ENCODE assay signal across 8 cellular contexts in genomic region chr12:31659087-31659942, GRCh38. TPM values are rescaled to one million over a fixed set of nuclear protein-coding genes. Genes with fewer than 3 reads are reported as not detected.
DNase-seq lines count a peak whose midpoint lies in the region; ATAC-seq and TF ChIP-seq lines count a peak whose summit lies in the region.

A gene with protein sequence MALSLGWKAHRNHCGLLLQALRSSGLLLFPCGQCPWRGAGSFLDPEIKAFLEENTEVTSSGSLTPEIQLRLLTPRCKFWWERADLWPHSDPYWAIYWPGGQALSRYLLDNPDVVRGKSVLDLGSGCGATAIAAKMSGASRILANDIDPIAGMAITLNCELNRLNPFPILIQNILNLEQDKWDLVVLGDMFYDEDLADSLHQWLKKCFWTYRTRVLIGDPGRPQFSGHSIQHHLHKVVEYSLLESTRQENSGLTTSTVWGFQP (plus strand): TSS chr12:31659688. CDS start chr12:31661954, 2,266 bp downstream.

- H3K4me1 ChIP-seq in DND-41 (ENCODE audit: insufficient read depth, low read length) (peaks cover 22% of the 10 kb centered on the region), KMS-11 (ENCODE audit: low read depth, poor library complexity, severe bottlenecking) (peaks cover 19% of the 10 kb centered on the region), Peyer's patch (no peaks in the 10 kb centered on the region)

- peaks cover 17 to 31% (median 23%) of the 10 kb centered on the region in 3 donors for H3K4me1 Mint-ChIP-seq in naive B cell
- peaks cover 20% of the 10 kb centered on the region for H3K4me1 Mint-ChIP-seq in stimulated activated memory B cell treated with anti-CD40 and anti-IgM and Interleukin-4, amounts not matched to agents 10 μg/mL and 1 μg/mL and 100 μg/mL, for 72 hours

- H3K9ac ChIP-seq in DND-41 (ENCODE audit: low read depth, low read length) (peak within 1 kb of the TSS; percentile 64), KMS-11 (peak within 1 kb of the TSS; percentile 84)

- peak within 1 kb of the TSS; percentile 82 to 97 (median 95) for H3K4me3 Mint-ChIP-seq in naive B cell
- peak within 1 kb of the TSS; percentile 98 for H3K4me3 Mint-ChIP-seq in stimulated activated memory B cell treated with anti-CD40 and anti-IgM and Interleukin-4, amounts not matched to agents 10 μg/mL and 1 μg/mL and 100 μg/mL, for 72 hours

- peak; percentile 39 to 68 for TF ChIP-seq POLR2A in Peyer's patch (IDR thresholded peaks at IDR 0.05)

- H3K36me3 ChIP-seq in DND-41 (ENCODE audit: insufficient read depth, low read length) (no peaks in the 10 kb centered on the region), KMS-11 (ENCODE audit: insufficient read depth) (no peaks in the 10 kb centered on the region), Peyer's patch (no peaks in the 10 kb centered on the region)

- H3K27ac ChIP-seq in DND-41 (ENCODE audit: low read length) = peak within 1 kb of the TSS; percentile 84
- H3K27ac ChIP-seq in KMS-11 = peak within 1 kb of the TSS; percentile 88
- peak within 1 kb of the TSS; percentile 88 to 98 (median 96) for H3K27ac ChIP-seq in Peyer's patch

- H3K4me3 ChIP-seq in DND-41 (ENCODE audit: low read depth in 1 of 2, low read length in 2 of 2) (peak within 1 kb of the TSS; percentile 31 to 69), KMS-11 (IDR thresholded peaks at IDR 0.05; ENCODE audit: insufficient read depth, low read depth, low read length) (peak within 1 kb of the TSS; percentile 47), Peyer's patch (peak within 1 kb of the TSS; percentile 56 to 87 (median 63))

- peaks cover 0 to 14% (median 4%) of the 10 kb centered on the region in 7 donors for H3K9me3 Mint-ChIP-seq in naive B cell
- H3K9me3 Mint-ChIP-seq in stimulated activated memory B cell treated with anti-CD40 and anti-IgM and Interleukin-4, amounts not matched to agents 10 μg/mL and 1 μg/mL and 100 μg/mL, for 72 hours = no peaks in the 10 kb centered on the region

- H3K27me3 Mint-ChIP-seq in naive B cell = no peaks in the 10 kb centered on the region
- no peaks in the 10 kb centered on the region for H3K27me3 Mint-ChIP-seq in stimulated activated memory B cell treated with anti-CD40 and anti-IgM and Interleukin-4, amounts not matched to agents 10 μg/mL and 1 μg/mL and 100 μg/mL, for 72 hours

- TF ChIP-seq CTCF in DND-41 (IDR thresholded peaks at IDR 0.05; ENCODE audit: borderline replicate concordance, extremely low read depth, low read length, poor library complexity, severe bottlenecking) (peak; percentile 48), KMS-11 (conservative IDR thresholded peaks at IDR 0.05; ENCODE audit: low read depth, low read length) (0 out of 2 replicates have a peak, but pooled peaks have one; percentile 37), Peyer's patch (IDR thresholded peaks at IDR 0.05) (peak; percentile 44 to 65 (median 54))

- H3K4me2 ChIP-seq in DND-41 (ENCODE audit: insufficient read depth, low read length) = peak within 1 kb of the TSS; percentile 79
- H3K4me2 ChIP-seq in KMS-11 = peak within 1 kb of the TSS; percentile 90

- H3K27ac Mint-ChIP-seq in naive B cell = peak within 1 kb of the TSS; percentile 94 to 99 (median 98)
- H3K27ac Mint-ChIP-seq in stimulated activated memory B cell treated with anti-CD40 and anti-IgM and Interleukin-4, amounts not matched to agents 10 μg/mL and 1 μg/mL and 100 μg/mL, for 72 hours = peak within 1 kb of the TSS; percentile 94

- H3K36me3 Mint-ChIP-seq in naive B cell = no peaks in the 10 kb centered on the region
- H3K36me3 Mint-ChIP-seq in stimulated activated memory B cell treated with anti-CD40 and anti-IgM and Interleukin-4, amounts not matched to agents 10 μg/mL and 1 μg/mL and 100 μg/mL, for 72 hours = peaks cover 4% of the 10 kb centered on the region

- H3K9me3 ChIP-seq in DND-41 (ENCODE audit: insufficient read depth, low read length, severe bottlenecking) (no peaks in the 10 kb centered on the region), Peyer's patch (no peaks in the 10 kb centered on the region)

- no peaks in the 10 kb centered on the region for H4K20me1 ChIP-seq in DND-41 (ENCODE audit: insufficient read depth, low read length)
- no peaks in the 10 kb centered on the region for H4K20me1 ChIP-seq in KMS-11 (ENCODE audit: insufficient read depth)

- ATAC-seq in DND-41 (ENCODE audit: insufficient read depth, low read depth) = peak; percentile 100
- peak; percentile 99 for ATAC-seq in GM21737 (IDR thresholded peaks at IDR 0.05; ENCODE audit: unreplicated experiment)
- peak; percentile 98 to 99 for ATAC-seq in naive B cell (ENCODE audit: low read depth in 2 of 2)
- peak; percentile 100 for ATAC-seq in stimulated activated memory B cell treated with anti-CD40 and anti-IgM and Interleukin-4, amounts not matched to agents 10 μg/mL and 1 μg/mL and 100 μg/mL, for 72 hours

- DNase-seq in DND-41 (peak; percentile 97), Peyer's patch (peak; percentile 91 to 97 (median 91)), fibroblast of gingiva (ENCODE audit: low read depth) (peak; percentile 80), naive B cell (peak; percentile 90)
- DNase-seq in activated T-helper 1 cell treated with anti-CD3 and anti-CD28 coated beads, Interleukin-2, amount 50 U/mL, for 16 hours (ENCODE audit: low read depth in 1 of 2, low spot score in 1 of 2) = peak; percentile 84 to 85

- H3K27me3 ChIP-seq in DND-41 (ENCODE audit: insufficient read depth, low read length, poor library complexity) (no peaks in the 10 kb centered on the region), KMS-11 (ENCODE audit: insufficient read depth, low read depth) (no peaks in the 10 kb centered on the region), Peyer's patch (no peaks in the 10 kb centered on the region)

- H2AFZ ChIP-seq in DND-41 (ENCODE audit: low read depth, low read length) = peak within 1 kb of the TSS; percentile 95
- peak within 1 kb of the TSS; percentile 100 for H2AFZ ChIP-seq in KMS-11 (ENCODE audit: low read depth)

- H3K79me2 ChIP-seq in DND-41 (ENCODE audit: insufficient read depth, low read length) (no peaks in the 10 kb centered on the region; the same call in 1 of the 2 replicates), KMS-11 (ENCODE audit: insufficient read depth, low read depth) (no peaks in the 10 kb centered on the region)

RNA-seq across cellular contexts. Expression of the gene that starts here (rescaled TPM):
- total RNA-seq in Peyer's patch = 1 to 10 TPM; 1.9 to 4.1 (median 3.2) TPM
- polyA plus RNA-seq in naive B cell (ENCODE audit: low read depth in 6 of 6) = 1 to 10 TPM in 4 of 6 donors, under 1 TPM in 2; 0.50 to 2.7 (median 1.3) TPM

Comparison
In these comparisons a context has a peak if more than half of its experiments do, and no peak if none do; other contexts are left out.
1. Peak in every context shown above with its lines: DNase-seq, ATAC-seq, H3K4me3 ChIP-seq and H3K27ac ChIP-seq.